35 cellular contexts compared by ENCODE assay signal in the genomic region with DNA sequence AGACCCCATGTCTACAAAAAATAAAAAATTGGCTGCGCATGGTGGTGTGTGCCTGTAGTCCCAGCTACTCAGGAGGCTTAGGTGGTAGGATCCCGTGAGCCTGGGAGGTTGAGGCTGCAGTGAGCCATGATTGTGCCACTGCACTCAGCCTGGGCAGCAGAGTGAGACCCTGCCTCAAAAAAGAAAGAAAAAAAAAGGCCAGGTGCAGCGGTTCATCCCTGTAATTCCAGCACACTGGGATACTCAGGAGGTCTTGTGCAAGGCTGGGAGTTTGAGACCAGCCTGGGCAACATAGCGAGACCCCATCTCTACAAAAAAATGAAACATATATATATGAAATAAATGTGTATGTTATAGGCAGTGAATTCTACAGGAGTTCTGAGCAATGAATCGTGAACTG.
"Had no signal": no experiment of that assay in that cellular context is flagged by ENCODE, and none has a peak within 500 bp of the region (broad histone marks: within the 10 kb centered on the region; RNA-seq: fewer than 3 reads in every experiment).

No MANE protein-coding gene starts in this region.

- H3K27me3 ChIP-seq: MG63 had no signal

- H3K4me2 ChIP-seq: KMS-11 had no signal

- DNase-seq: Karpas-422, Kasumi-1, MG63, MM.1S, MV-4-11, NCI-H1048, NCI-H1092, NCI-H1092 treated with DMSO at 0.1 percent for 48 hours, NCI-H1105, NCI-H1105 treated with DMSO at 0.1 percent for 48 hours, NCI-H1417, NCI-H1417 treated with DMSO at 0.1 percent for 48 hours, NCI-H1436, NCI-H1436 treated with DMSO at 0.1 percent for 48 hours, NCI-H146, NCI-H1694, NCI-H1694 treated with DMSO at 0.1 percent for 48 hours, NCI-H187, NCI-H187 treated with DMSO at 0.1 percent for 48 hours, NCI-H1930, NCI-H2029, NCI-H2029 treated with DMSO at 0.1 percent for 48 hours, NCI-H2081, NCI-H2081 treated with DMSO at 0.1 percent for 48 hours, NCI-H2107, NCI-H2171, NCI-H2171 treated with DMSO at 0.1 percent for 48 hours, NCI-H2227 treated with DMSO at 0.1 percent for 48 hours, NCI-H226, NCI-H345, NCI-H446, NCI-H446 treated with DMSO at 0.1 percent for 48 hours, NCI-H510A, NCI-H510A treated with DMSO at 0.1 percent for 48 hours had no signal

- H3K9ac ChIP-seq: KMS-11 had no signal

- H3K27ac ChIP-seq: KMS-11 had no signal

- H3K36me3 ChIP-seq: MG63 had no signal

- H3K4me3 ChIP-seq: MG63 had no signal

- H3K9me3 ChIP-seq: MG63 had no signal
